In genomic region chr16:4474192-4474961, GRCh38 we compare ENCODE assay signal across 1 cellular context.
TF ChIP-seq lines count a peak whose summit lies in the region.

Gene NMRAL1 (minus strand): TSS chr16:4474625. CDS start chr16:4474132, 493 bp downstream.

TF ChIP-seq in HepG2, 621 proteins besides CTCF, POLR2A, EP300 and RAD21 (continued from another document and continues in another):
- no peak for TF ChIP-seq REST (IDR thresholded peaks at IDR 0.05; ENCODE audit: borderline replicate concordance in 1 of 2, low read depth in 1 of 2, low read length in 2 of 2)
- no peak for TF ChIP-seq HMG20A (CRISPR knock-in tag; IDR thresholded peaks at IDR 0.05; ENCODE audit: borderline replicate concordance)
- peak; percentile 35; the same call in 1 of the 2 replicates for TF ChIP-seq MEF2D (CRISPR knock-in tag; IDR thresholded peaks at IDR 0.05)
- peak; percentile 67 for TF ChIP-seq FOXP4 (CRISPR knock-in tag; IDR thresholded peaks at IDR 0.05)
- TF ChIP-seq HOXD1 (CRISPR knock-in tag; IDR thresholded peaks at IDR 0.05): no peak
- no peak for TF ChIP-seq CAMTA2 (CRISPR knock-in tag; IDR thresholded peaks at IDR 0.05; ENCODE audit: borderline replicate concordance)
- TF ChIP-seq ZNF318 (CRISPR knock-in tag; IDR thresholded peaks at IDR 0.05): no peak
- TF ChIP-seq, protein P1, sequence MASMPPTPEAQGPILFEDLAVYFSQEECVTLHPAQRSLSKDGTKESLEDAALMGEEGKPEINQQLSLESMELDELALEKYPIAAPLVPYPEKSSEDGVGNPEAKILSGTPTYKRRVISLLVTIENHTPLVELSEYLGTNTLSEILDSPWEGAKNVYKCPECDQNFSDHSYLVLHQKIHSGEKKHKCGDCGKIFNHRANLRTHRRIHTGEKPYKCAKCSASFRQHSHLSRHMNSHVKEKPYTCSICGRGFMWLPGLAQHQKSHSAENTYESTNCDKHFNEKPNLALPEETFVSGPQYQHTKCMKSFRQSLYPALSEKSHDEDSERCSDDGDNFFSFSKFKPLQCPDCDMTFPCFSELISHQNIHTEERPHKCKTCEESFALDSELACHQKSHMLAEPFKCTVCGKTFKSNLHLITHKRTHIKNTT (CRISPR knock-in tag; IDR thresholded peaks at IDR 0.05): no peak
- TF ChIP-seq, protein P2, sequence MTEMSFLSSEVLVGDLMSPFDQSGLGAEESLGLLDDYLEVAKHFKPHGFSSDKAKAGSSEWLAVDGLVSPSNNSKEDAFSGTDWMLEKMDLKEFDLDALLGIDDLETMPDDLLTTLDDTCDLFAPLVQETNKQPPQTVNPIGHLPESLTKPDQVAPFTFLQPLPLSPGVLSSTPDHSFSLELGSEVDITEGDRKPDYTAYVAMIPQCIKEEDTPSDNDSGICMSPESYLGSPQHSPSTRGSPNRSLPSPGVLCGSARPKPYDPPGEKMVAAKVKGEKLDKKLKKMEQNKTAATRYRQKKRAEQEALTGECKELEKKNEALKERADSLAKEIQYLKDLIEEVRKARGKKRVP (CRISPR knock-in tag; IDR thresholded peaks at IDR 0.05): peak in 1 of 2 experiments; percentile 48; a peak in 2 of 4 replicates
- no peak for TF ChIP-seq KLF15 (CRISPR knock-in tag; IDR thresholded peaks at IDR 0.05; ENCODE audit: borderline replicate concordance)
- TF ChIP-seq WIZ (CRISPR knock-in tag; IDR thresholded peaks at IDR 0.05): no peak
- peak; percentile 67 for TF ChIP-seq SP5 (CRISPR knock-in tag; IDR thresholded peaks at IDR 0.05; ENCODE audit: borderline replicate concordance, low read depth)
- TF ChIP-seq ZNF343 (CRISPR knock-in tag; IDR thresholded peaks at IDR 0.05): no peak
- no peak for TF ChIP-seq ZNF605 (CRISPR knock-in tag; IDR thresholded peaks at IDR 0.05)
- no peak for TF ChIP-seq ZBTB26 (CRISPR knock-in tag; IDR thresholded peaks at IDR 0.05; ENCODE audit: borderline replicate concordance)
- no peak; the same call in 1 of the 2 replicates for TF ChIP-seq NFKB2 (CRISPR knock-in tag; IDR thresholded peaks at IDR 0.05; ENCODE audit: borderline replicate concordance)
- no peak for TF ChIP-seq AGO1 (IDR thresholded peaks at IDR 0.05; ENCODE audit: low read depth, low read length, poor library complexity, severe bottlenecking)
- TF ChIP-seq SNAI1 (CRISPR knock-in tag; IDR thresholded peaks at IDR 0.05; ENCODE audit: borderline replicate concordance): no peak
- TF ChIP-seq SP140L (CRISPR knock-in tag; IDR thresholded peaks at IDR 0.05; ENCODE audit: borderline replicate concordance): no peak
- no peak for TF ChIP-seq KLF12 (CRISPR knock-in tag; IDR thresholded peaks at IDR 0.05; ENCODE audit: borderline replicate concordance)
- TF ChIP-seq DDIT3 (CRISPR knock-in tag; IDR thresholded peaks at IDR 0.05): no peak
- no peak for TF ChIP-seq KMT2B (CRISPR knock-in tag; IDR thresholded peaks at IDR 0.05)
- 0 out of 2 replicates have a peak, but pooled peaks have one; percentile 36 for TF ChIP-seq IRF2 (CRISPR knock-in tag; IDR thresholded peaks at IDR 0.05)
- no peak for TF ChIP-seq TEAD2 (CRISPR knock-in tag; IDR thresholded peaks at IDR 0.05)
- TF ChIP-seq MED13 (CRISPR knock-in tag; IDR thresholded peaks at IDR 0.05): no peak
- TF ChIP-seq RNF2 (conservative IDR thresholded peaks at IDR 0.05; ENCODE audit: low read depth): no peak
- TF ChIP-seq ZNF644 (CRISPR knock-in tag; IDR thresholded peaks at IDR 0.05; ENCODE audit: low read depth): no peak
- TF ChIP-seq MLXIP (CRISPR knock-in tag; IDR thresholded peaks at IDR 0.05; ENCODE audit: borderline replicate concordance): no peak; the same call in 1 of the 2 replicates
- TF ChIP-seq PRPF4 (IDR thresholded peaks at IDR 0.05; ENCODE audit: low read depth, low read length, poor library complexity, severe bottlenecking): no peak
- TF ChIP-seq YEATS4 (CRISPR knock-in tag; IDR thresholded peaks at IDR 0.05; ENCODE audit: borderline replicate concordance): peak; percentile 57
- no peak for TF ChIP-seq PLRG1 (conservative IDR thresholded peaks at IDR 0.05)
- TF ChIP-seq ZNF274 (CRISPR knock-in tag; IDR thresholded peaks at IDR 0.05): no peak
- no peak for TF ChIP-seq FOXK2 (IDR thresholded peaks at IDR 0.05)
- TF ChIP-seq PCBP1 (IDR thresholded peaks at IDR 0.05; ENCODE audit: borderline replicate concordance, low read depth, low read length): no peak
- no peak for TF ChIP-seq ZNF775 (CRISPR knock-in tag; IDR thresholded peaks at IDR 0.05; ENCODE audit: borderline replicate concordance)
- TF ChIP-seq CBX2 (IDR thresholded peaks at IDR 0.05; ENCODE audit: low read depth, low read length): no peak
- TF ChIP-seq CBX2 (CRISPR knock-in tag; IDR thresholded peaks at IDR 0.05; ENCODE audit: low read depth): no peak
- TF ChIP-seq HOXA5 (CRISPR knock-in tag; IDR thresholded peaks at IDR 0.05): peak; percentile 46; the same call in 1 of the 2 replicates
- no peak for TF ChIP-seq ZNF740 (CRISPR knock-in tag; IDR thresholded peaks at IDR 0.05)
- no peak for TF ChIP-seq PAF1 (CRISPR knock-in tag; IDR thresholded peaks at IDR 0.05)
- TF ChIP-seq SMYD3 (CRISPR knock-in tag; IDR thresholded peaks at IDR 0.05): no peak
